ENCODE assay signal across 29 cellular contexts in genomic region chr5:38338455-38338854, GRCh38.
DNase-seq lines count a peak whose midpoint lies in the region; ATAC-seq, FAIRE-seq and TF ChIP-seq lines count a peak whose summit lies in the region.
"Had no signal": no experiment of that assay in that cellular context is flagged by ENCODE, and none has a peak within 500 bp of the region (broad histone marks: within the 10 kb centered on the region; RNA-seq: fewer than 3 reads in every experiment).

No MANE protein-coding gene starts in this region.

- CTCF ChIA-PET in H1 (lab: Charles Lee; ENCODE audit: partially characterized antibody) = interaction anchor here (1.0 to 1.1 kb wide), 2 partner anchors 79 to 475 kb away, joined by 3 read pairs; no protein-coding TSS in a partner anchor

- H3K9me3 ChIP-seq in H1 (ENCODE audit: insufficient read depth in 2 of 2, low read depth in 1 of 2, low read length in 1 of 2) (no peaks in the 10 kb centered on the region), right lobe of liver (no peaks in the 10 kb centered on the region), smooth muscle cell (replicated peaks; ENCODE audit: low read depth) (no peaks in the 10 kb centered on the region)
- H3K9me3 ChIP-seq: Caco-2, SJSA1 had no signal

- no peaks in the 10 kb centered on the region for H3K79me1 ChIP-seq in H1 (ENCODE audit: low read depth, low read length)

- TF ChIP-seq CTCF in H1 (IDR thresholded peaks at IDR 0.05; ENCODE audit: control extremely low read depth in 1 of 3, insufficient read depth in 1 of 3, low read depth in 1 of 3, low read length in 3 of 3) = no peak
- TF ChIP-seq CTCF in right lobe of liver (IDR thresholded peaks at IDR 0.05) = no peak
- no peak for TF ChIP-seq CTCF in smooth muscle cell (IDR thresholded peaks at IDR 0.05; ENCODE audit: borderline replicate concordance, insufficient read depth, poor library complexity, severe bottlenecking)

- no peak overlapping the region for H2BK15ac ChIP-seq in H1 (ENCODE audit: low read length)

- H3K4me1 ChIP-seq in H1 (replicated peaks in 1 of 4; ENCODE audit: control insufficient read depth in 3 of 4, insufficient read depth in 4 of 4, low read length in 3 of 4) = no peaks in the 10 kb centered on the region
- H3K4me1 ChIP-seq in right lobe of liver = peaks cover 0 to 5% (median 0%) of the 10 kb centered on the region in 4 donors
- H3K4me1 ChIP-seq in smooth muscle cell (ENCODE audit: low read depth) = no peaks in the 10 kb centered on the region
- H3K4me1 ChIP-seq: Caco-2 had no signal

- H3K56ac ChIP-seq in H1 (replicated peaks; ENCODE audit: insufficient read length, low read depth, low read length) = no peak overlapping the region

- H3K27me3 ChIP-seq in H1 (replicated peaks in 1 of 4; ENCODE audit: control insufficient read depth in 3 of 4, extremely low read depth in 1 of 4, insufficient read depth in 3 of 4, low read length in 3 of 4) (peaks cover 0 to 1% (median 0%) of the 10 kb centered on the region in 4 experiments; a peak in 1 of 7 replicates), right lobe of liver (no peaks in the 10 kb centered on the region), smooth muscle cell (ENCODE audit: low read depth) (no peaks in the 10 kb centered on the region)
- H3K27me3 ChIP-seq: SJSA1 had no signal

- H3K4ac ChIP-seq in H1 (replicated peaks; ENCODE audit: insufficient read length, low read depth, low read length) = no peak overlapping the region

- no peaks in the 10 kb centered on the region for H4K20me1 ChIP-seq in H1 (replicated peaks in 1 of 2; ENCODE audit: control insufficient read depth in 1 of 2, insufficient read depth in 2 of 2, low read length in 2 of 2)
- peaks cover 8% of the 10 kb centered on the region for H4K20me1 ChIP-seq in smooth muscle cell (ENCODE audit: low read depth)

- no peak overlapping the region for H3K9ac ChIP-seq in H1 (replicated peaks in 1 of 4; ENCODE audit: extremely low read depth in 1 of 4, low read depth in 3 of 4, low read length in 3 of 4)
- no peak overlapping the region for H3K9ac ChIP-seq in smooth muscle cell (ENCODE audit: low read depth)
- H3K9ac ChIP-seq: GM23248, KMS-11 had no signal

- no peaks in the 10 kb centered on the region for H3K36me3 ChIP-seq in H1 (ENCODE audit: control insufficient read depth in 2 of 4, insufficient read depth in 4 of 4, low read length in 3 of 4)
- no peaks in the 10 kb centered on the region for H3K36me3 ChIP-seq in right lobe of liver
- H3K36me3 ChIP-seq in smooth muscle cell (ENCODE audit: low read depth) = no peaks in the 10 kb centered on the region
- H3K36me3 ChIP-seq: SJSA1 had no signal

- no peak overlapping the region for H2BK20ac ChIP-seq in H1 (ENCODE audit: low read length)

- no peak overlapping the region for H3K23ac ChIP-seq in H1 (ENCODE audit: insufficient read length)

- no peaks in the 10 kb centered on the region for H3F3A ChIP-seq in smooth muscle cell (ENCODE audit: low read depth)

- H2AFZ ChIP-seq in H1 (ENCODE audit: low read length) = peak overlapping the region; percentile 29; the same call in 1 of the 2 replicates
- no peak overlapping the region for H2AFZ ChIP-seq in smooth muscle cell (ENCODE audit: low read depth)
- H2AFZ ChIP-seq: GM23248, PC-9 had no signal

- peak; percentile 34 for DNase-seq in HuH-7 (ENCODE audit: low spot score)
- no peak for DNase-seq in H1 (ENCODE audit: low read depth in 1 of 2, low spot score in 2 of 2)
- no peak for DNase-seq in right lobe of liver
- DNase-seq in smooth muscle cell (lab: John Stamatoyannopoulos, UW; ENCODE audit: unreplicated experiment) = no peak
- DNase-seq: Caco-2; CD8-positive, alpha-beta T cell; DMS 273 treated with DMSO at 0.1 percent for 48 hours; DMS79; EL; GF-D8; GM23248; H9; MM.1S; NCI-H2029; NCI-H446; NCI-H524 treated with DMSO at 0.1 percent for 48 hours; NCI-H82; NK-92 treated with Interleukin-12 subunit alpha and Interleukin-12 subunit beta, amount 100 ng/mL, for 24 hours; Right ventricle myocardium superior; T-helper 1 cell had no signal

- no peak for TF ChIP-seq EP300 in H1 (IDR thresholded peaks at IDR 0.05; ENCODE audit: borderline replicate concordance in 1 of 2, low read depth in 2 of 2, low read length in 2 of 2)

- no peak overlapping the region for H4K5ac ChIP-seq in H1 (ENCODE audit: insufficient read length, low read depth, low read length)

- POLR2A ChIA-PET in H1 (lab: Charles Lee; ENCODE audit: partially characterized antibody) = no interaction called here

- H2AK5ac ChIP-seq in H1 (ENCODE audit: low read depth, low read length) = no peak overlapping the region

- TF ChIP-seq RAD21 in H1 (IDR thresholded peaks at IDR 0.05 in 1 of 2, conservative IDR thresholded peaks at IDR 0.05 in 1 of 2; ENCODE audit: low read depth in 2 of 2, low read length in 2 of 2) = no peak

- no peaks in the 10 kb centered on the region for H3K79me2 ChIP-seq in H1 (ENCODE audit: control insufficient read depth in 1 of 2, insufficient read depth in 2 of 2, low read length in 2 of 2)
- peaks cover 59% of the 10 kb centered on the region for H3K79me2 ChIP-seq in smooth muscle cell (ENCODE audit: low read depth)

- no peak overlapping the region for H3K14ac ChIP-seq in H1 (ENCODE audit: insufficient read length)

- WGBS in H1 (ENCODE audit: extremely low coverage in 1 of 2, insufficient coverage in 1 of 2, insufficient read length in 1 of 2, insufficient replicate concordance in 2 of 2, low coverage in 1 of 2, low lambda C conversion rate in 2 of 2, missing lambda C conversion rate in 1 of 2), 2 experiments = 96% methylated on average over 11 of the region's 11 CpGs; no CpG with 5 or more reads in 1 of the 2 experiments
- 24% methylated on average over 4 of the region's 11 CpGs for WGBS in right lobe of liver (ENCODE audit: insufficient coverage, low coverage, low lambda C conversion rate, missing lambda C conversion rate)
- 72% methylated on average over 11 of the region's 11 CpGs for WGBS in smooth muscle cell (ENCODE audit: low lambda C conversion rate)

- H3K27ac ChIP-seq in H1 (ENCODE audit: low read depth, low read length) (no peak overlapping the region), right lobe of liver (no peak overlapping the region), smooth muscle cell (ENCODE audit: low read depth) (no peak overlapping the region)
- H3K27ac ChIP-seq: C4-2B, GM23248, HL-60, KMS-11, PC-9, SJSA1 had no signal

- H4K8ac ChIP-seq in H1 (ENCODE audit: extremely low read depth, insufficient read depth, low read length) = no peak overlapping the region

- H3K4me3 ChIP-seq in H1 (ENCODE audit: extremely low read depth in 1 of 4, insufficient read depth in 2 of 4, low read depth in 3 of 4, low read length in 4 of 4) = no peak overlapping the region
- no peak overlapping the region for H3K4me3 ChIP-seq in right lobe of liver
- H3K4me3 ChIP-seq in smooth muscle cell = no peak overlapping the region
- H3K4me3 ChIP-seq: GM23248, PC-9, SJSA1 had no signal

- no peak overlapping the region for H2BK12ac ChIP-seq in H1 (ENCODE audit: low read depth, low read length)

- H2BK5ac ChIP-seq in H1 (ENCODE audit: low read depth, low read length) = no peak overlapping the region

- FAIRE-seq in H1 (lab: Jason Lieb, UNC) = no peak
- FAIRE-seq: GM12891 had no signal

- TF ChIP-seq POLR2A in H1 (IDR thresholded peaks at IDR 0.05; ENCODE audit: control extremely low read depth in 1 of 2, low read depth in 2 of 2, low read length in 2 of 2) (no peak), right lobe of liver (IDR thresholded peaks at IDR 0.05) (no peak)

- H3K4me2 ChIP-seq in H1 (ENCODE audit: insufficient read depth in 1 of 2, low read depth in 2 of 2, low read length in 2 of 2) = no peak overlapping the region
- no peak overlapping the region for H3K4me2 ChIP-seq in smooth muscle cell
- H3K4me2 ChIP-seq: KMS-11, PC-9 had no signal

- peak in 3 of 4 donors; percentile 16 to 84 (median 46) for ATAC-seq in right lobe of liver
- no peak for ATAC-seq in HG03442 (IDR thresholded peaks at IDR 0.05; ENCODE audit: unreplicated experiment)
- ATAC-seq in GM21619 (IDR thresholded peaks at IDR 0.05; ENCODE audit: unreplicated experiment) = no peak
- no peak for ATAC-seq in GM21576 (IDR thresholded peaks at IDR 0.05; ENCODE audit: unreplicated experiment)
- ATAC-seq: CD8-positive, alpha-beta T cell had no signal

- H2BK120ac ChIP-seq in H1 (replicated peaks; ENCODE audit: low read depth, low read length) = no peak overlapping the region

- H3K18ac ChIP-seq in H1 (ENCODE audit: extremely low read depth, low read length) = no peak overlapping the region

- no peaks in the 10 kb centered on the region; the same call in 1 of the 2 replicates for H3K23me2 ChIP-seq in H1 (ENCODE audit: low read depth, low read length)

- intact Hi-C loops in right lobe of liver (cut with DNase I) = no loop called here

- H4K91ac ChIP-seq in H1 (replicated peaks; ENCODE audit: insufficient read length, low read length) = no peak overlapping the region

TF ChIP-seq in H1, 55 proteins besides CTCF, POLR2A, EP300 and RAD21:
- TF ChIP-seq SP1 (IDR thresholded peaks at IDR 0.05; ENCODE audit: low read depth, low read length) = no peak
- no peak for TF ChIP-seq RNF2 (IDR thresholded peaks at IDR 0.05; ENCODE audit: borderline replicate concordance, low read depth, low read length, missing control alignments, poor library complexity, severe bottlenecking)
- no peak for TF ChIP-seq YY1 (IDR thresholded peaks at IDR 0.05; ENCODE audit: low read depth, low read length)

Comparison
In these comparisons a context has a peak if more than half of its experiments do, and no peak if none do; other contexts are left out.
1. ATAC-seq: peak in right lobe of liver (3 of 4); none in HG03442 (single experiment), GM21619 (single experiment) and GM21576 (single experiment).